In genomic region chr13:26185720-26186119, GRCh38 we compare ENCODE assay signal across 8 cellular contexts. TPM values are rescaled to one million over a fixed set of nuclear protein-coding genes. Genes with fewer than 3 reads are reported as not detected.
A peak's percentile ranks its signal among the peaks of the same experiment; 100 is the strongest.
DNase-seq lines count a peak whose midpoint lies in the region; ATAC-seq and TF ChIP-seq lines count a peak whose summit lies in the region.

No MANE protein-coding gene starts in this region.

- peak overlapping the region in 1 of 3 experiments; percentile 78; a peak in 2 of 7 replicates for H3K27ac Mint-ChIP-seq in H9
- peak overlapping the region; percentile 89 for H3K27ac Mint-ChIP-seq in activated CD8-positive, alpha-beta T cell treated with anti-CD3 and anti-CD28 coated beads for 36 hours
- peak overlapping the region; percentile 99 for H3K27ac Mint-ChIP-seq in stimulated activated naive B cell treated with anti-CD40 and anti-IgM and Interleukin-4, amounts not matched to agents 10 μg/mL and 1 μg/mL and 100 μg/mL, for 72 hours

- H3K36me3 Mint-ChIP-seq in H9 (ENCODE audit: insufficient read depth in 1 of 3, low read depth in 3 of 3), result no peaks in the 10 kb centered on the region
- peaks cover 13% of the 10 kb centered on the region for H3K36me3 Mint-ChIP-seq in activated CD8-positive, alpha-beta T cell treated with anti-CD3 and anti-CD28 coated beads for 36 hours (ENCODE audit: low read depth)
- no peaks in the 10 kb centered on the region for H3K36me3 Mint-ChIP-seq in stimulated activated naive B cell treated with anti-CD40 and anti-IgM and Interleukin-4, amounts not matched to agents 10 μg/mL and 1 μg/mL and 100 μg/mL, for 72 hours

- peak overlapping the region; percentile 74 to 80 for H3K4me3 Mint-ChIP-seq in H9
- H3K4me3 Mint-ChIP-seq in activated CD8-positive, alpha-beta T cell treated with anti-CD3 and anti-CD28 coated beads for 36 hours, result peak overlapping the region; percentile 78
- peak overlapping the region; percentile 95 to 99 for H3K4me3 Mint-ChIP-seq in stimulated activated naive B cell treated with anti-CD40 and anti-IgM and Interleukin-4, amounts not matched to agents 10 μg/mL and 1 μg/mL and 100 μg/mL, for 72 hours

- no peaks in the 10 kb centered on the region; a peak in 1 of 5 replicates for H3K9me3 Mint-ChIP-seq in H9
- H3K9me3 Mint-ChIP-seq in activated CD8-positive, alpha-beta T cell treated with anti-CD3 and anti-CD28 coated beads for 36 hours, result no peaks in the 10 kb centered on the region
- H3K9me3 Mint-ChIP-seq in stimulated activated naive B cell treated with anti-CD40 and anti-IgM and Interleukin-4, amounts not matched to agents 10 μg/mL and 1 μg/mL and 100 μg/mL, for 72 hours, result no peaks in the 10 kb centered on the region

- no peaks in the 10 kb centered on the region for H3K79me1 ChIP-seq in H9 (ENCODE audit: insufficient read depth, low read depth, low read length, poor library complexity, severe bottlenecking)

- H2AFZ ChIP-seq in H9 (ENCODE audit: low read length) (peak overlapping the region; percentile 17), hepatocyte (peak overlapping the region; percentile 94)

- H2BK120ac ChIP-seq in H9 (ENCODE audit: low read depth, low read length, poor library complexity, severe bottlenecking), result no peak overlapping the region

- no peak overlapping the region for H4K91ac ChIP-seq in H9 (ENCODE audit: insufficient read length, low read depth, low read length)

- H3K4me2 ChIP-seq in H9 (ENCODE audit: insufficient read depth, insufficient read length, low read length), result peak overlapping the region; percentile 69
- peak overlapping the region; percentile 81 for H3K4me2 ChIP-seq in hepatocyte

- ATAC-seq in activated CD8-positive, alpha-beta T cell treated with anti-CD3 and anti-CD28 coated beads for 36 hours, result no peak
- peak; percentile 2 to 7 for ATAC-seq in stimulated activated naive B cell treated with anti-CD40 and anti-IgM and Interleukin-4, amounts not matched to agents 10 μg/mL and 1 μg/mL and 100 μg/mL, for 72 hours (replicated peaks)

- no peak overlapping the region for H3K14ac ChIP-seq in H9 (ENCODE audit: insufficient read depth, low read length)

- H3K27me3 ChIP-seq in H9 (ENCODE audit: insufficient read depth, low read length) (no peaks in the 10 kb centered on the region), hepatocyte (no peaks in the 10 kb centered on the region)

- H3K9me3 ChIP-seq in H9 (ENCODE audit: control insufficient read depth, low read depth, low read length), result no peaks in the 10 kb centered on the region
- H3K9me3 ChIP-seq in hepatocyte (ENCODE audit: low read depth), result no peaks in the 10 kb centered on the region

- no peak overlapping the region for H4K8ac ChIP-seq in H9 (replicated peaks; ENCODE audit: insufficient read length, low read depth, low read length)

- no peak for TF ChIP-seq CTCF in H9 (conservative IDR thresholded peaks at IDR 0.05)
- TF ChIP-seq CTCF in activated CD8-positive, alpha-beta T cell treated with anti-CD3 and anti-CD28 coated beads for 36 hours (IDR thresholded peaks at IDR 0.05), result no peak
- no peak for TF ChIP-seq CTCF in hepatocyte (IDR thresholded peaks at IDR 0.05; ENCODE audit: poor library complexity)

- no peak overlapping the region for H3K56ac ChIP-seq in H9 (ENCODE audit: insufficient read length, low read depth, low read length)

- peaks cover 4% of the 10 kb centered on the region for H3K23me2 ChIP-seq in H9 (ENCODE audit: insufficient read length, low read depth, low read length, poor library complexity, severe bottlenecking)

- no peaks in the 10 kb centered on the region for H3K36me3 ChIP-seq in hepatocyte (replicated peaks; ENCODE audit: insufficient read depth, low read depth)

- no peak overlapping the region for H2BK20ac ChIP-seq in H9 (ENCODE audit: low read depth, low read length, poor library complexity, severe bottlenecking)

- no peak overlapping the region for H3K9ac ChIP-seq in H9 (ENCODE audit: extremely low read depth, insufficient read length, low read length)

- no peak overlapping the region for H2BK12ac ChIP-seq in H9 (ENCODE audit: insufficient read length, low read depth, low read length)

- WGBS in H9 (ENCODE audit: extremely low coverage, insufficient read length, low lambda C conversion rate), result no CpG with 5 or more reads among the region's 8 CpGs
- 56% methylated on average over 8 of the region's 8 CpGs for WGBS in hepatocyte (ENCODE audit: low lambda C conversion rate, missing lambda C conversion rate)

- H3K79me2 ChIP-seq in H9 (ENCODE audit: insufficient read depth, low read length) (no peaks in the 10 kb centered on the region), hepatocyte (no peaks in the 10 kb centered on the region)

- H3K9me2 ChIP-seq in hepatocyte (replicated peaks; ENCODE audit: insufficient read depth), result no peaks in the 10 kb centered on the region

- CTCF ChIA-PET in activated CD8-positive, alpha-beta T cell treated with anti-CD3 and anti-CD28 coated beads for 36 hours (lab: Charles Lee), result interaction anchor here (0.5 to 5.5 kb wide), 41 partner anchors 8 to 1263 kb away, joined by 3 to 112 read pairs (median 4); partner anchors contain the start of genes CDK8 and RNF6

- H3K27me3 Mint-ChIP-seq in H9 (ENCODE audit: low read depth), result peaks cover 13% of the 10 kb centered on the region
- H3K27me3 Mint-ChIP-seq in activated CD8-positive, alpha-beta T cell treated with anti-CD3 and anti-CD28 coated beads for 36 hours, result no peaks in the 10 kb centered on the region
- no peaks in the 10 kb centered on the region for H3K27me3 Mint-ChIP-seq in stimulated activated naive B cell treated with anti-CD40 and anti-IgM and Interleukin-4, amounts not matched to agents 10 μg/mL and 1 μg/mL and 100 μg/mL, for 72 hours

- H3K27ac ChIP-seq in H9 (ENCODE audit: insufficient read length, low read depth, low read length), result no peak overlapping the region
- peak overlapping the region; percentile 74 for H3K27ac ChIP-seq in hepatocyte

- POLR2A ChIA-PET in activated CD8-positive, alpha-beta T cell treated with anti-CD3 and anti-CD28 coated beads for 36 hours (lab: Charles Lee), result interaction anchor here (0.6 to 2.8 kb wide), 17 partner anchors 9 to 535 kb away, joined by 3 to 10 read pairs (median 3); partner anchors contain the start of gene RNF6

- H4K20me1 ChIP-seq in H9 (ENCODE audit: control insufficient read depth, insufficient read depth, insufficient read length), result no peaks in the 10 kb centered on the region
- H4K20me1 ChIP-seq in hepatocyte (ENCODE audit: insufficient read depth, poor library complexity, severe bottlenecking), result no peaks in the 10 kb centered on the region

- H3K4me1 ChIP-seq in H9 (ENCODE audit: insufficient read depth, low read length) (no peaks in the 10 kb centered on the region), hepatocyte (ENCODE audit: insufficient read depth) (peaks cover 2% of the 10 kb centered on the region)

- no peak overlapping the region for H3K18ac ChIP-seq in H9 (ENCODE audit: insufficient read length, low read depth, low read length)

- intact Hi-C loops in activated CD8-positive, alpha-beta T cell treated with anti-CD3 and anti-CD28 coated beads for 36 hours (cut with micrococcal nuclease), result loop anchor here (2.0 kb wide), 2 partner anchors 311 to 513 kb away; no protein-coding TSS in a partner anchor

- no peak overlapping the region for H2BK5ac ChIP-seq in H9 (ENCODE audit: insufficient read length, low read length)

- no peak overlapping the region for H2AK5ac ChIP-seq in H9 (ENCODE audit: insufficient read length, low read length)

- DNase-seq in Ammon's horn (ENCODE audit: low spot score) (peak; percentile 15), H9 (no peak), hepatocyte (ENCODE audit: low spot score) (peak; percentile 20), NCI-H2196 (lab: John Stamatoyannopoulos, UW; ENCODE audit: unreplicated experiment) (no peak), SIG-M5 (lab: John Stamatoyannopoulos, UW) (no peak), GF-D8 (lab: John Stamatoyannopoulos, UW) (no peak)
- DNase-seq in activated CD8-positive, alpha-beta T cell treated with anti-CD3 and anti-CD28 coated beads for 36 hours, result no peak
- no peak for DNase-seq in stimulated activated naive B cell treated with anti-CD40 and anti-IgM and Interleukin-4, amounts not matched to agents 10 μg/mL and 1 μg/mL and 100 μg/mL, for 72 hours

- H2BK15ac ChIP-seq in H9 (ENCODE audit: low read depth, low read length), result no peak overlapping the region

- H3T11ph ChIP-seq in H9 (ENCODE audit: low read length), result no peak overlapping the region

- H3K23ac ChIP-seq in H9 (ENCODE audit: insufficient read length, low read depth, low read length), result no peak overlapping the region

- H3K4me3 ChIP-seq in hepatocyte, result peak overlapping the region; percentile 68

- no peak overlapping the region for H4K5ac ChIP-seq in H9 (ENCODE audit: insufficient read length, low read depth, low read length)

- H3K4ac ChIP-seq in H9 (ENCODE audit: low read depth, low read length), result no peak overlapping the region

- H3K4me1 Mint-ChIP-seq in H9, result peaks cover 5 to 8% of the 10 kb centered on the region in 2 experiments; a peak in 3 of 4 replicates
- H3K4me1 Mint-ChIP-seq in activated CD8-positive, alpha-beta T cell treated with anti-CD3 and anti-CD28 coated beads for 36 hours (ENCODE audit: low read depth), result peaks cover 28% of the 10 kb centered on the region
- H3K4me1 Mint-ChIP-seq in stimulated activated naive B cell treated with anti-CD40 and anti-IgM and Interleukin-4, amounts not matched to agents 10 μg/mL and 1 μg/mL and 100 μg/mL, for 72 hours, result peaks cover 20 to 36% of the 10 kb centered on the region in 2 donors

RNA-seq across cellular contexts. Expression of gene RNF6, which starts 36.4 kb away (rescaled TPM):
- 18.3 and 19.5 TPM in 2 replicates for total RNA-seq in H9 (2021)
- total RNA-seq in activated CD8-positive, alpha-beta T cell treated with anti-CD3 and anti-CD28 coated beads for 36 hours, result 10 to 100 TPM; 36.2 TPM
- total RNA-seq in hepatocyte, result 34.0 and 37.2 TPM in 2 replicates
- 30.9 and 31.9 TPM in 2 replicates for polyA plus RNA-seq in hepatocyte

Comparison
In these comparisons a context has a peak if more than half of its experiments do, and no peak if none do; other contexts are left out.
1. DNase-seq: peak in Ammon's horn (single experiment) and hepatocyte (single experiment); none in H9 (single experiment), activated CD8-positive, alpha-beta T cell treated with anti-CD3 and anti-CD28 coated beads for 36 hours (single experiment), stimulated activated naive B cell treated with anti-CD40 and anti-IgM and Interleukin-4, amounts not matched to agents 10 μg/mL and 1 μg/mL and 100 μg/mL, for 72 hours (single experiment), NCI-H2196 (single experiment), SIG-M5 (single experiment) and GF-D8 (single experiment).
2. Peak in every context shown above with its lines, with median percentiles within 50 percentile points of each other: H3K4me3 Mint-ChIP-seq.